ENCODE assay signal across 8 cellular contexts in the genomic region with DNA sequence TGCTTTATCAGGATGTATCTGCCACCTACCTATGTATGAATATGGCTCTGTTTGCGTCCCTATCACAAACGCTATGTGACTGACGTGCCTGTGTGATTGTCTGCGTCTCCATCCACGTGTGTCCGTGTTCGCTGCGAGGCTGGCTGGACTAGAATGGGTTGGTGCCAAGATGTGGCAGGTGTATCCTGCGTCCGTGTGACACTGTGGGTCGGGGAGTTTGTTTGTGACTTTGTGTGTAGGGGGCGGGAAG. TPM values are rescaled to one million over a fixed set of nuclear protein-coding genes. Genes with fewer than 3 reads are reported as not detected.
DNase-seq lines count a peak whose midpoint lies in the region; ATAC-seq and TF ChIP-seq lines count a peak whose summit lies in the region.

No MANE protein-coding gene starts in this region.

- no peaks in the 10 kb centered on the region for H4K20me1 ChIP-seq in OCI-LY7 (ENCODE audit: insufficient read depth, low read length)

- WGBS in prostate gland, result 0% methylated on average over 12 of the region's 12 CpGs

- H3K79me2 ChIP-seq in OCI-LY7 (ENCODE audit: insufficient read depth, low read depth, low read length), result no peaks in the 10 kb centered on the region

- H3K27me3 ChIP-seq in prostate gland (replicated peaks; ENCODE audit: insufficient read depth), result no peaks in the 10 kb centered on the region

- H3K4me2 ChIP-seq in OCI-LY7 (ENCODE audit: low read length), result peak overlapping the region; percentile 67

- no peak for DNase-seq in OCI-LY7 (ENCODE audit: low spot score)
- no peak for DNase-seq in erythroblast (lab: John Stamatoyannopoulos, UW)
- peak; percentile 44 for DNase-seq in prostate gland (ENCODE audit: low spot score)
- DNase-seq in Kasumi-1 (lab: John Stamatoyannopoulos, UW), result no peak
- no peak for DNase-seq in SW480 (ENCODE audit: low spot score)

- H3K9me2 ChIP-seq in OCI-LY7 (ENCODE audit: insufficient read depth, low read length), result no peaks in the 10 kb centered on the region

- peak overlapping the region; percentile 22 for H3K27ac ChIP-seq in OCI-LY7 (ENCODE audit: low read depth, low read length, poor library complexity, severe bottlenecking)
- peak overlapping the region; percentile 100 for H3K27ac ChIP-seq in prostate gland

- POLR2A ChIA-PET in OCI-LY7 (lab: Charles Lee), result interaction anchor here (0.7 to 1.0 kb wide), 3 partner anchors 9 to 106 kb away, joined by 3 to 5 read pairs (median 3); a partner anchor contains a TSS

- no peaks in the 10 kb centered on the region for H3K9me3 ChIP-seq in OCI-LY7 (ENCODE audit: low read length)
- H3K9me3 ChIP-seq in prostate gland, result no peaks in the 10 kb centered on the region

- intact Hi-C loops in OCI-LY7 (cut with micrococcal nuclease; ENCODE audit: unreplicated experiment), result no loop called here
- intact Hi-C loops in prostate gland (cut with DNase I), result no loop called here

- TF ChIP-seq CTCF in GM12875 (IDR thresholded peaks at IDR 0.05; ENCODE audit: borderline replicate concordance, insufficient read depth, low read depth, low read length), result no peak
- no peak for TF ChIP-seq CTCF in OCI-LY7 (conservative IDR thresholded peaks at IDR 0.05; ENCODE audit: low read length)
- no peak for TF ChIP-seq CTCF in prostate gland (IDR thresholded peaks at IDR 0.05)

- ATAC-seq in GM21423 (IDR thresholded peaks at IDR 0.05; ENCODE audit: unreplicated experiment) (no peak), GM19467 (IDR thresholded peaks at IDR 0.05; ENCODE audit: unreplicated experiment) (no peak)

- CTCF ChIA-PET in OCI-LY7 (lab: Charles Lee; ENCODE audit: unreplicated experiment), result no interaction called here

- H3K36me3 ChIP-seq in OCI-LY7 (ENCODE audit: insufficient read depth, low read length), result no peaks in the 10 kb centered on the region
- no peaks in the 10 kb centered on the region for H3K36me3 ChIP-seq in prostate gland

- BruUV-seq in OCI-LY7 (replicated peaks; lab: Mats Ljungman, UMichigan), result no TSS peak

- peak overlapping the region; percentile 63 for H2AFZ ChIP-seq in OCI-LY7 (ENCODE audit: low read length)

- TF ChIP-seq POLR2A in erythroblast (IDR thresholded peaks at IDR 0.05; ENCODE audit: low read length) (peak; percentile 57), prostate gland (IDR thresholded peaks at IDR 0.05) (no peak)

- H3K4me3 ChIP-seq in GM12875 (ENCODE audit: low read depth, low read length), result peak overlapping the region; percentile 52
- H3K4me3 ChIP-seq in OCI-LY7 (ENCODE audit: low read depth, low read length, poor library complexity, severe bottlenecking), result peak overlapping the region; percentile 62
- H3K4me3 ChIP-seq in prostate gland, result peak overlapping the region; percentile 33 to 47

- H3K4me1 ChIP-seq in OCI-LY7 (ENCODE audit: insufficient read depth, low read length, poor library complexity, severe bottlenecking) (peaks cover 78% of the 10 kb centered on the region), prostate gland (replicated peaks) (peaks cover 41% of the 10 kb centered on the region)

RNA-seq across cellular contexts. Expression of a gene that starts 6.7 kb away (rescaled TPM):
- total RNA-seq in OCI-LY7 (2014; rRNA removed; shearing (Covaris generic)), result 7.4 and 9.1 TPM in 2 replicates
- total RNA-seq in OCI-LY7 (2022) (28.8 and 29.4 TPM in 2 replicates), prostate gland (100 to 1,000 TPM in 1 of 2 donors, 10 to 100 TPM in 1; 49.6 to 126 TPM)

RNA-seq across cellular contexts. Expression of a gene that starts 9.2 kb away (rescaled TPM):
- 43.7 and 45.5 TPM in 2 replicates for total RNA-seq in OCI-LY7 (2014; rRNA removed; shearing (Covaris generic))
- total RNA-seq in OCI-LY7 (2022), result 31.8 TPM in 2 replicates
- 100 to 1,000 TPM; 173 to 290 TPM for total RNA-seq in prostate gland

RNA-seq across cellular contexts. Expression of a gene that starts 19.5 kb away (rescaled TPM):
- total RNA-seq in OCI-LY7 (2014; rRNA removed; shearing (Covaris generic)), result 344 and 399 TPM in 2 replicates
- 345 and 357 TPM in 2 replicates for total RNA-seq in OCI-LY7 (2022)
- 100 to 1,000 TPM; 256 to 548 TPM for total RNA-seq in prostate gland

RNA-seq across cellular contexts. Expression of a gene that starts 19.8 kb away (rescaled TPM):
- not detected in 2 replicates for total RNA-seq in OCI-LY7 (2014; rRNA removed; shearing (Covaris generic))
- total RNA-seq in OCI-LY7 (2022) (42.7 and 42.8 TPM in 2 replicates), prostate gland (under 1 TPM in 1 of 2 donors, not detected in 1; 0.91 TPM)

RNA-seq across cellular contexts. Expression of a gene that starts 24.3 kb away (rescaled TPM):
- total RNA-seq in OCI-LY7 (2014; rRNA removed; shearing (Covaris generic)), result 115 and 130 TPM in 2 replicates
- total RNA-seq in OCI-LY7 (2022) (86.0 and 90.5 TPM in 2 replicates), prostate gland (10 to 100 TPM in 1 of 2 donors, 1 to 10 TPM in 1; 8.7 to 11.5 TPM)
